In genomic region chr3:101725192-101725889, GRCh38 we compare ENCODE assay signal across 8 cellular contexts. TPM values are rescaled to one million over a fixed set of nuclear protein-coding genes. Genes with fewer than 3 reads are reported as not detected.
DNase-seq lines count a peak whose midpoint lies in the region; ATAC-seq and TF ChIP-seq lines count a peak whose summit lies in the region.

No MANE protein-coding gene starts in this region.

- H3K4me3 ChIP-seq in HAP-1 (peak overlapping the region; percentile 53), dorsolateral prefrontal cortex (peak overlapping the region; percentile 67 to 100 (median 88)), right lobe of liver (peak overlapping the region; percentile 72 to 84 (median 75)), stomach smooth muscle (ENCODE audit: low read length in 2 of 2) (peak overlapping the region; percentile 93 to 96)

- 2% methylated on average over 7 of the region's 21 CpGs for WGBS in right lobe of liver (ENCODE audit: insufficient coverage, low coverage, low lambda C conversion rate, missing lambda C conversion rate)

- DNase-seq in GM03348 (ENCODE audit: low spot score): peak; percentile 14
- peak; percentile 54 to 70 for DNase-seq in HAP-1 (ENCODE audit: low spot score in 2 of 2)
- DNase-seq in NAMALWA (ENCODE audit: low spot score): peak; percentile 74
- peak; percentile 13 for DNase-seq in activated CD4-positive, alpha-beta T cell treated with anti-CD3 and anti-CD28 coated beads for 1 hour
- peak; percentile 25 to 58 (median 46) for DNase-seq in dorsolateral prefrontal cortex
- DNase-seq in right lobe of liver: peak; percentile 42 to 68 (median 53)
- DNase-seq in amniotic stem cell (lab: John Stamatoyannopoulos, UW): no peak

- TF ChIP-seq CTCF in dorsolateral prefrontal cortex (IDR thresholded peaks at IDR 0.05 in 54 of 56, conservative IDR thresholded peaks at IDR 0.05 in 2 of 56; ENCODE audit: low read depth in 1 of 56, partially characterized antibody in 56 of 56) (no peak), right lobe of liver (IDR thresholded peaks at IDR 0.05) (no peak)

- H3K4me1 ChIP-seq in HAP-1 (peaks cover 32% of the 10 kb centered on the region), right lobe of liver (peaks cover 0 to 9% (median 0%) of the 10 kb centered on the region in 4 donors), stomach smooth muscle (ENCODE audit: control insufficient read depth, insufficient read depth, low read length) (peaks cover 2% of the 10 kb centered on the region)

- H3K9me3 ChIP-seq in HAP-1 (no peaks in the 10 kb centered on the region), right lobe of liver (no peaks in the 10 kb centered on the region), stomach smooth muscle (ENCODE audit: control insufficient read depth in 2 of 2, low read length in 2 of 2) (no peaks in the 10 kb centered on the region)

- H3K27me3 ChIP-seq in HAP-1 (ENCODE audit: low read depth) (no peaks in the 10 kb centered on the region), dorsolateral prefrontal cortex (no peaks in the 10 kb centered on the region), right lobe of liver (no peaks in the 10 kb centered on the region), stomach smooth muscle (ENCODE audit: control insufficient read depth in 1 of 2, insufficient read depth in 2 of 2, low read length in 2 of 2) (no peaks in the 10 kb centered on the region)

- in situ Hi-C loops in HAP-1 (cut with MboI; ENCODE audit: low sequenced_read_pairs): no loop called here

- peak; percentile 14 to 33 (median 22) for ATAC-seq in right lobe of liver

- intact Hi-C loops in dorsolateral prefrontal cortex (cut with DNase I): loop anchor here (2.0 to 5.0 kb wide), 3 partner anchors 38 to 77 kb away; partner anchors contain the start of genes NXPE3 (in 2 of the 2) and RPL24 (in 2 of the 2)
- intact Hi-C loops in right lobe of liver (cut with DNase I): no loop called here

- peaks cover 5% of the 10 kb centered on the region for H3K36me3 ChIP-seq in HAP-1 (replicated peaks)
- peaks cover 0 to 5% (median 0%) of the 10 kb centered on the region in 4 donors for H3K36me3 ChIP-seq in right lobe of liver
- peaks cover 0 to 2% of the 10 kb centered on the region in 2 donors for H3K36me3 ChIP-seq in stomach smooth muscle (ENCODE audit: control insufficient read depth in 2 of 2, insufficient read depth in 2 of 2, low read length in 2 of 2)

- H3K27ac ChIP-seq in dorsolateral prefrontal cortex (peak overlapping the region; percentile 12 to 100 (median 95)), right lobe of liver (peak overlapping the region; percentile 33 to 51 (median 45)), stomach smooth muscle (ENCODE audit: low read length) (peak overlapping the region; percentile 46)

- no peak for TF ChIP-seq POLR2A in right lobe of liver (IDR thresholded peaks at IDR 0.05)

- H3K9ac ChIP-seq in stomach smooth muscle (ENCODE audit: low read length in 2 of 2): peak overlapping the region; percentile 73 to 81

RNA-seq across cellular contexts. Expression of gene CEP97, which starts 0.9 kb away (rescaled TPM):
- total RNA-seq in dorsolateral prefrontal cortex (10 to 100 TPM; 19.1 to 55.5 (median 35.0) TPM), right lobe of liver (1 to 10 TPM; 2.2 to 3.8 (median 2.7) TPM)

RNA-seq across cellular contexts. Expression of gene RPL24, which starts 38.8 kb away (rescaled TPM):
- total RNA-seq in dorsolateral prefrontal cortex (100 to 1,000 TPM; 322 to 575 (median 443) TPM), right lobe of liver (100 to 1,000 TPM; 336 to 620 (median 364) TPM)

RNA-seq across cellular contexts. Expression of gene ZBTB11, which starts 48.4 kb away (rescaled TPM):
- total RNA-seq in dorsolateral prefrontal cortex (10 to 100 TPM; 19.8 to 44.1 (median 29.6) TPM), right lobe of liver (1 to 10 TPM; 5.4 to 8.5 (median 7.9) TPM)

RNA-seq across cellular contexts. Expression of gene NXPE3, which starts 53.7 kb away (rescaled TPM):
- total RNA-seq in dorsolateral prefrontal cortex: 100 to 1,000 TPM in 1 of 120 experiments, 10 to 100 TPM in 119; 30.4 to 103 (median 51.4) TPM
- 1 to 10 TPM in 5 of 6 experiments, under 1 TPM in 1; 0.75 to 2.9 (median 1.7) TPM for total RNA-seq in right lobe of liver

Comparison
In these comparisons a context has a peak if more than half of its experiments do, and no peak if none do; other contexts are left out.
1. H3K27ac ChIP-seq: peak in every context shown above with its lines; median percentile 95 in dorsolateral prefrontal cortex; 46 in stomach smooth muscle; 45 in right lobe of liver.
2. RNA of gene CEP97, which starts 0.9 kb away (total RNA-seq): 19.1 to 55.5 TPM in dorsolateral prefrontal cortex; 2.2 to 3.8 TPM in right lobe of liver; every median in the first group is over 4 times any median in the second.
3. intact Hi-C loops: an anchor here in dorsolateral prefrontal cortex (2.0 to 5.0 kb wide); none called in right lobe of liver.
4. Peak in every context shown above with its lines, with median percentiles within 50 percentile points of each other: H3K4me3 ChIP-seq.